In the genomic region with DNA sequence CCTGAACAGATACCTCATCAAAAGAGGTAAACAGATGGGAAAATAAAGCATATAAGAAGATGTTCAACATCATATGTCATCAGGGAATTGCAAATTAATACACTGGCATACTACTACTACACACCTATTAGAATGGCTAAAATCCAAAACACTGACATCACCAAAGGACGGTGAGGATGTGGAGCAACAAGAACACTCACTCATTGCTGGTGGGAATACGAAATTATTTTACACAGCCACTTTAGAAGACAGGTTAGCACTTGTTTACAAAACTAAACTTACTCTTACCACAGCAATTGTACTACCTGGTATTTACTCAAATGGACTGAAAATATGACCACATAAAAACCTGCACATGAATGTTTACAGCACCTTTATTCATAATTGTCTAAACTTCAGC, we compare ENCODE assay signal across 18 cellular contexts.
DNase-seq lines count a peak whose midpoint lies in the region; ATAC-seq and TF ChIP-seq lines count a peak whose summit lies in the region.
"Had no signal": no experiment of that assay in that cellular context is flagged by ENCODE, and none has a peak within 500 bp of the region (broad histone marks: within the 10 kb centered on the region; RNA-seq: fewer than 3 reads in every experiment).

No MANE protein-coding gene starts in this region.

- no peak for TF ChIP-seq CTCF in MCF 10A (IDR thresholded peaks at IDR 0.05; ENCODE audit: unreplicated experiment)
- TF ChIP-seq CTCF in breast epithelium (IDR thresholded peaks at IDR 0.05): no peak
- no peak for TF ChIP-seq CTCF in RWPE2 (IDR thresholded peaks at IDR 0.05; ENCODE audit: poor library complexity, severe bottlenecking)
- no peak for TF ChIP-seq CTCF in epithelial cell of esophagus (IDR thresholded peaks at IDR 0.05; ENCODE audit: insufficient read depth, low read depth, low read length, missing control alignments)
- TF ChIP-seq CTCF in smooth muscle cell (IDR thresholded peaks at IDR 0.05; ENCODE audit: borderline replicate concordance, insufficient read depth, poor library complexity, severe bottlenecking): no peak

- no peaks in the 10 kb centered on the region for H3F3A ChIP-seq in smooth muscle cell (ENCODE audit: low read depth)

- H4K20me1 ChIP-seq in smooth muscle cell (ENCODE audit: low read depth): peaks cover 79% of the 10 kb centered on the region
- H4K20me1 ChIP-seq: BLaER1 had no signal

- DNase-seq in MCF 10A (ENCODE audit: unreplicated experiment) (peak; percentile 67), breast epithelium (ENCODE audit: low spot score in 2 of 2) (no peak), RWPE2 (ENCODE audit: low spot score) (no peak), epithelial cell of esophagus (ENCODE audit: low read depth) (peak; percentile 96), smooth muscle cell (lab: John Stamatoyannopoulos, UW; ENCODE audit: unreplicated experiment) (no peak), DMS114 treated with DMSO at 0.1 percent for 48 hours (lab: John Stamatoyannopoulos, UW; ENCODE audit: unreplicated experiment) (no peak)
- DNase-seq: AML-193; Caco-2; CD8-positive, alpha-beta memory T cell; DMS53; GF-D8; H9 had no signal

- CTCF ChIA-PET in MCF 10A (lab: Yijun Ruan, JAX): interaction anchor here (0.6 to 0.9 kb wide), 2 partner anchors 82 to 224 kb away, joined by 3 to 4 read pairs; no protein-coding TSS in a partner anchor

- H3K27me3 ChIP-seq in breast epithelium (no peaks in the 10 kb centered on the region), RWPE2 (ENCODE audit: insufficient read depth, poor library complexity, severe bottlenecking) (no peaks in the 10 kb centered on the region), smooth muscle cell (ENCODE audit: low read depth) (no peaks in the 10 kb centered on the region)
- H3K27me3 ChIP-seq: BLaER1 had no signal

- H3K4me3 ChIP-seq in breast epithelium: no peak overlapping the region
- no peak overlapping the region for H3K4me3 ChIP-seq in RWPE2 (ENCODE audit: severe bottlenecking)
- H3K4me3 ChIP-seq in epithelial cell of esophagus (ENCODE audit: low read length): no peak overlapping the region
- no peak overlapping the region for H3K4me3 ChIP-seq in smooth muscle cell
- H3K4me3 ChIP-seq: BLaER1, GM23338 had no signal

- ATAC-seq in RWPE2 (ENCODE audit: low read depth) (peak; percentile 49), HG03442 (IDR thresholded peaks at IDR 0.05; ENCODE audit: unreplicated experiment) (no peak), GM18519 (IDR thresholded peaks at IDR 0.05; ENCODE audit: low FRiP score, unreplicated experiment) (no peak)
- ATAC-seq: GM23338, HepG2 had no signal

- no peak overlapping the region for H3K4me2 ChIP-seq in smooth muscle cell
- H3K4me2 ChIP-seq: BLaER1, GM23338 had no signal

- no peak overlapping the region for H3K4me3 Mint-ChIP-seq in MCF 10A (ENCODE audit: unreplicated experiment)
- H3K4me3 Mint-ChIP-seq: CD8-positive, alpha-beta memory T cell; GM23338; H9 had no signal

- no peak overlapping the region for H2AFZ ChIP-seq in smooth muscle cell (ENCODE audit: low read depth)
- H2AFZ ChIP-seq: GM23338 had no signal

- no peaks in the 10 kb centered on the region for H3K27me3 Mint-ChIP-seq in MCF 10A (ENCODE audit: insufficient read depth, unreplicated experiment)
- H3K27me3 Mint-ChIP-seq: CD8-positive, alpha-beta memory T cell had no signal

- no peak overlapping the region for H3K27ac ChIP-seq in breast epithelium
- H3K27ac ChIP-seq in RWPE2 (ENCODE audit: poor library complexity, severe bottlenecking): peak overlapping the region; percentile 23
- peak overlapping the region; percentile 61 for H3K27ac ChIP-seq in smooth muscle cell (ENCODE audit: low read depth)
- H3K27ac ChIP-seq: 22Rv1, BLaER1 had no signal

- no peaks in the 10 kb centered on the region for H3K9me3 Mint-ChIP-seq in MCF 10A (ENCODE audit: unreplicated experiment)
- H3K9me3 Mint-ChIP-seq: CD8-positive, alpha-beta memory T cell; GM23338; H9 had no signal

- no peak overlapping the region for H3K27ac Mint-ChIP-seq in MCF 10A (ENCODE audit: low read depth, unreplicated experiment)
- H3K27ac Mint-ChIP-seq: GM23338, H9 had no signal

- H3K4me1 ChIP-seq in breast epithelium (no peaks in the 10 kb centered on the region), RWPE2 (ENCODE audit: insufficient read depth, poor library complexity, severe bottlenecking) (peaks cover 61% of the 10 kb centered on the region), smooth muscle cell (ENCODE audit: low read depth) (no peaks in the 10 kb centered on the region)
- H3K4me1 ChIP-seq: BLaER1 had no signal

- H3K4me1 Mint-ChIP-seq in MCF 10A (ENCODE audit: insufficient read depth, unreplicated experiment): peaks cover 18% of the 10 kb centered on the region
- H3K4me1 Mint-ChIP-seq: GM23338 had no signal

- peaks cover 95% of the 10 kb centered on the region for H3K79me2 ChIP-seq in smooth muscle cell (ENCODE audit: low read depth)

- H3K36me3 ChIP-seq in breast epithelium: no peaks in the 10 kb centered on the region
- peaks cover 21% of the 10 kb centered on the region for H3K36me3 ChIP-seq in RWPE2 (ENCODE audit: low read depth)
- no peaks in the 10 kb centered on the region for H3K36me3 ChIP-seq in smooth muscle cell (ENCODE audit: low read depth)
- H3K36me3 ChIP-seq: BLaER1 had no signal

- TF ChIP-seq POLR2A in breast epithelium (IDR thresholded peaks at IDR 0.05): no peak

- no TSS peak for BruUV-seq in MCF 10A (replicated peaks; lab: Mats Ljungman, UMichigan)

- WGBS in smooth muscle cell (ENCODE audit: low lambda C conversion rate): 77% methylated on average over 2 of the region's 2 CpGs

- H3K36me3 Mint-ChIP-seq in MCF 10A (ENCODE audit: insufficient read depth, unreplicated experiment): peaks cover 10% of the 10 kb centered on the region

- POLR2A ChIA-PET in MCF 10A (lab: Yijun Ruan, JAX): interaction anchor here (1.4 to 1.5 kb wide), 2 partner anchors 13 to 121 kb away, joined by 4 to 7 read pairs; no protein-coding TSS in a partner anchor

- H3K9me3 ChIP-seq in breast epithelium: no peaks in the 10 kb centered on the region
- no peaks in the 10 kb centered on the region for H3K9me3 ChIP-seq in RWPE2 (ENCODE audit: severe bottlenecking)
- H3K9me3 ChIP-seq in smooth muscle cell (replicated peaks; ENCODE audit: low read depth): no peaks in the 10 kb centered on the region
- H3K9me3 ChIP-seq: Caco-2 had no signal

- no peak overlapping the region for H3K9ac ChIP-seq in smooth muscle cell (ENCODE audit: low read depth)
- H3K9ac ChIP-seq: BLaER1 had no signal

- intact Hi-C loops in MCF 10A (cut with micrococcal nuclease) (loop anchor here (5.0 kb wide), 1 partner anchor 118 kb away; a partner anchor contains a TSS), breast epithelium (cut with DNase I; ENCODE audit: low total_unique reads) (no loop called here)

Comparison
In these comparisons a context has a peak if more than half of its experiments do, and no peak if none do; other contexts are left out.
1. DNase-seq: peak in MCF 10A (single experiment) and epithelial cell of esophagus (single experiment); none in breast epithelium (0 of 2), RWPE2 (single experiment), smooth muscle cell (single experiment) and DMS114 treated with DMSO at 0.1 percent for 48 hours (single experiment).
2. H3K27ac ChIP-seq: peak in RWPE2 (single experiment) and smooth muscle cell (single experiment); none in breast epithelium (0 of 2).